In genomic region chr12:32494676-32495075, GRCh38 we compare ENCODE assay signal across 19 cellular contexts.
DNase-seq lines count a peak whose midpoint lies in the region; ATAC-seq lines count a peak whose summit lies in the region.
"Had no signal": no experiment of that assay in that cellular context is flagged by ENCODE, and none has a peak within 500 bp of the region (broad histone marks: within the 10 kb centered on the region; RNA-seq: fewer than 3 reads in every experiment).

No MANE protein-coding gene starts in this region.

- POLR2A ChIA-PET in naive thymus-derived CD4-positive, alpha-beta T cell (lab: Charles Lee) = no interaction called here

- H3K4me3 ChIP-seq in naive thymus-derived CD4-positive, alpha-beta T cell (ENCODE audit: low read length) = no peak overlapping the region
- H3K4me3 ChIP-seq: heart left ventricle, right lobe of liver, thyroid gland had no signal

- no peaks in the 10 kb centered on the region for H3K9me3 Mint-ChIP-seq in activated T-cell treated with anti-CD3 and anti-CD28 coated beads, Interleukin-2, amount 50 U/mL, for 72 hours
- H3K9me3 Mint-ChIP-seq in naive thymus-derived CD4-positive, alpha-beta T cell = no peaks in the 10 kb centered on the region
- H3K9me3 Mint-ChIP-seq in activated T-helper 1 cell treated with anti-CD3 and anti-CD28 coated beads, Interleukin-12 subunit alpha, Interleukin-12 subunit beta, Interleukin-2, Interleukin-4 antibody, amounts not matched to agents 30 ng/mL and 10 ng/mL and 1 ng/mL, durations not matched to agents 14 hours and 24 hours and 36 hours = no peaks in the 10 kb centered on the region
- H3K9me3 Mint-ChIP-seq: T-helper 1 cell treated with Interleukin-12 subunit alpha and Interleukin-12 subunit beta and Interleukin-4 antibody, amounts not matched to agents 30 μg/mL and 1 μg/mL, for 36 hours had no signal

- H3K4me3 Mint-ChIP-seq in activated T-cell treated with anti-CD3 and anti-CD28 coated beads, Interleukin-2, amount 50 U/mL, for 72 hours = no peak overlapping the region
- no peak overlapping the region for H3K4me3 Mint-ChIP-seq in naive thymus-derived CD4-positive, alpha-beta T cell
- no peak overlapping the region for H3K4me3 Mint-ChIP-seq in activated T-helper 1 cell treated with anti-CD3 and anti-CD28 coated beads, Interleukin-12 subunit alpha, Interleukin-12 subunit beta, Interleukin-2, Interleukin-4 antibody, amounts not matched to agents 30 ng/mL and 10 ng/mL and 1 ng/mL, durations not matched to agents 14 hours and 24 hours and 36 hours
- H3K4me3 Mint-ChIP-seq: T-helper 1 cell treated with Interleukin-12 subunit alpha and Interleukin-12 subunit beta and Interleukin-4 antibody, amounts not matched to agents 30 μg/mL and 1 μg/mL, for 36 hours had no signal

- peaks cover 0 to 3% of the 10 kb centered on the region in 2 donors for H3K27me3 ChIP-seq in naive thymus-derived CD4-positive, alpha-beta T cell (ENCODE audit: control insufficient read depth in 2 of 2, insufficient read depth in 2 of 2, low read length in 2 of 2)
- H3K27me3 ChIP-seq: heart left ventricle, right lobe of liver, thyroid gland had no signal

- no peak overlapping the region for H3K27ac ChIP-seq in naive thymus-derived CD4-positive, alpha-beta T cell (ENCODE audit: low read depth, low read length)
- H3K27ac ChIP-seq: C4-2B, heart left ventricle, right lobe of liver, thyroid gland had no signal

- DNase-seq in NCI-H2171 treated with DMSO at 0.1 percent for 48 hours (lab: John Stamatoyannopoulos, UW) = peak; percentile 69
- DNase-seq in NCI-H2171 (lab: John Stamatoyannopoulos, UW) = no peak
- peak; percentile 10 for DNase-seq in Daoy (ENCODE audit: low read depth)
- peak; percentile 5 to 37 for DNase-seq in activated T-cell treated with anti-CD3 and anti-CD28 coated beads, Interleukin-2, amount 50 U/mL, for 72 hours
- DNase-seq in naive thymus-derived CD4-positive, alpha-beta T cell = no peak
- no peak for DNase-seq in COLO668 (lab: John Stamatoyannopoulos, UW; ENCODE audit: unreplicated experiment)
- no peak for DNase-seq in activated T-helper 1 cell treated with anti-CD3 and anti-CD28 coated beads, Interleukin-12 subunit alpha, Interleukin-12 subunit beta, Interleukin-2, Interleukin-4 antibody, amounts not matched to agents 30 ng/mL and 10 ng/mL and 1 ng/mL, durations not matched to agents 14 hours and 24 hours and 36 hours (ENCODE audit: low spot score)
- DNase-seq: 8988T, DMS79 treated with DMSO at 0.1 percent for 48 hours, heart left ventricle, NCI-H2029, NCI-H748 treated with DMSO at 0.1 percent for 48 hours, right lobe of liver, thyroid gland had no signal

- H3K36me3 Mint-ChIP-seq in activated T-cell treated with anti-CD3 and anti-CD28 coated beads, Interleukin-2, amount 50 U/mL, for 72 hours (ENCODE audit: insufficient read depth in 2 of 2) = no peaks in the 10 kb centered on the region
- no peaks in the 10 kb centered on the region for H3K36me3 Mint-ChIP-seq in naive thymus-derived CD4-positive, alpha-beta T cell
- H3K36me3 Mint-ChIP-seq in activated T-helper 1 cell treated with anti-CD3 and anti-CD28 coated beads, Interleukin-12 subunit alpha, Interleukin-12 subunit beta, Interleukin-2, Interleukin-4 antibody, amounts not matched to agents 30 ng/mL and 10 ng/mL and 1 ng/mL, durations not matched to agents 14 hours and 24 hours and 36 hours (ENCODE audit: low read depth) = no peaks in the 10 kb centered on the region

- no peaks in the 10 kb centered on the region for H3K27me3 Mint-ChIP-seq in activated T-cell treated with anti-CD3 and anti-CD28 coated beads, Interleukin-2, amount 50 U/mL, for 72 hours (ENCODE audit: low read depth)
- H3K27me3 Mint-ChIP-seq in naive thymus-derived CD4-positive, alpha-beta T cell = peaks cover 0 to 12% (median 4%) of the 10 kb centered on the region in 5 donors
- H3K27me3 Mint-ChIP-seq in activated T-helper 1 cell treated with anti-CD3 and anti-CD28 coated beads, Interleukin-12 subunit alpha, Interleukin-12 subunit beta, Interleukin-2, Interleukin-4 antibody, amounts not matched to agents 30 ng/mL and 10 ng/mL and 1 ng/mL, durations not matched to agents 14 hours and 24 hours and 36 hours (ENCODE audit: insufficient read depth) = peaks cover 2% of the 10 kb centered on the region

- no peaks in the 10 kb centered on the region for H3K36me3 ChIP-seq in naive thymus-derived CD4-positive, alpha-beta T cell (ENCODE audit: control insufficient read depth in 2 of 3, insufficient read depth in 3 of 3, low read length in 3 of 3)
- H3K36me3 ChIP-seq: heart left ventricle, right lobe of liver, thyroid gland had no signal

- CTCF ChIA-PET in naive thymus-derived CD4-positive, alpha-beta T cell (lab: Charles Lee) = interaction anchor here (0.7 kb wide), 1 partner anchor 46 kb away, joined by 4 read pairs; no protein-coding TSS in a partner anchor

- H3K4me1 Mint-ChIP-seq in activated T-cell treated with anti-CD3 and anti-CD28 coated beads, Interleukin-2, amount 50 U/mL, for 72 hours (ENCODE audit: low read depth) = no peaks in the 10 kb centered on the region
- peaks cover 0 to 4% (median 0%) of the 10 kb centered on the region in 7 donors for H3K4me1 Mint-ChIP-seq in naive thymus-derived CD4-positive, alpha-beta T cell
- H3K4me1 Mint-ChIP-seq in activated T-helper 1 cell treated with anti-CD3 and anti-CD28 coated beads, Interleukin-12 subunit alpha, Interleukin-12 subunit beta, Interleukin-2, Interleukin-4 antibody, amounts not matched to agents 30 ng/mL and 10 ng/mL and 1 ng/mL, durations not matched to agents 14 hours and 24 hours and 36 hours (ENCODE audit: low read depth) = peaks cover 6% of the 10 kb centered on the region

- H3K9me3 ChIP-seq in naive thymus-derived CD4-positive, alpha-beta T cell (ENCODE audit: control insufficient read depth in 2 of 3, low read length in 3 of 3) = no peaks in the 10 kb centered on the region
- H3K9me3 ChIP-seq: heart left ventricle, right lobe of liver, thyroid gland had no signal

- intact Hi-C loops in naive thymus-derived CD4-positive, alpha-beta T cell (cut with micrococcal nuclease) = no loop called here
- intact Hi-C loops in activated T-helper 1 cell treated with anti-CD3 and anti-CD28 coated beads, Interleukin-12 subunit alpha, Interleukin-12 subunit beta, Interleukin-2, Interleukin-4 antibody, amounts not matched to agents 30 ng/mL and 10 ng/mL and 1 ng/mL, durations not matched to agents 14 hours and 24 hours and 36 hours (cut with micrococcal nuclease) = no loop called here

- ATAC-seq in activated T-cell treated with anti-CD3 and anti-CD28 coated beads, Interleukin-2, amount 50 U/mL, for 72 hours (replicated peaks in 1 of 2) = peak; percentile 85 to 99
- peak; percentile 22 for ATAC-seq in naive thymus-derived CD4-positive, alpha-beta T cell
- ATAC-seq in HG03439 (IDR thresholded peaks at IDR 0.05; ENCODE audit: unreplicated experiment) = no peak
- ATAC-seq: activated CD4-positive, CD25-positive, alpha-beta regulatory T cell treated with anti-CD3 and anti-CD28 coated beads, Interleukin-2, amount 50 U/mL, for 24 hours; heart left ventricle; Right ventricle myocardium inferior had no signal

- no peak overlapping the region for H3K27ac Mint-ChIP-seq in activated T-cell treated with anti-CD3 and anti-CD28 coated beads, Interleukin-2, amount 50 U/mL, for 72 hours
- H3K27ac Mint-ChIP-seq in naive thymus-derived CD4-positive, alpha-beta T cell = no peak overlapping the region
- no peak overlapping the region for H3K27ac Mint-ChIP-seq in activated T-helper 1 cell treated with anti-CD3 and anti-CD28 coated beads, Interleukin-12 subunit alpha, Interleukin-12 subunit beta, Interleukin-2, Interleukin-4 antibody, amounts not matched to agents 30 ng/mL and 10 ng/mL and 1 ng/mL, durations not matched to agents 14 hours and 24 hours and 36 hours
- H3K27ac Mint-ChIP-seq: T-helper 1 cell treated with Interleukin-12 subunit alpha and Interleukin-12 subunit beta and Interleukin-4 antibody, amounts not matched to agents 30 μg/mL and 1 μg/mL, for 36 hours had no signal

- no peaks in the 10 kb centered on the region for H3K4me1 ChIP-seq in naive thymus-derived CD4-positive, alpha-beta T cell (ENCODE audit: control insufficient read depth in 2 of 2, insufficient read depth in 2 of 2, low read length in 2 of 2)

Comparison
In these comparisons a context has a peak if more than half of its experiments do, and no peak if none do; other contexts are left out.
1. DNase-seq: peak in NCI-H2171 treated with DMSO at 0.1 percent for 48 hours (single experiment), Daoy (single experiment) and activated T-cell treated with anti-CD3 and anti-CD28 coated beads, Interleukin-2, amount 50 U/mL, for 72 hours (2 of 2); none in NCI-H2171 (single experiment), naive thymus-derived CD4-positive, alpha-beta T cell (0 of 9), COLO668 (single experiment) and activated T-helper 1 cell treated with anti-CD3 and anti-CD28 coated beads, Interleukin-12 subunit alpha, Interleukin-12 subunit beta, Interleukin-2, Interleukin-4 antibody, amounts not matched to agents 30 ng/mL and 10 ng/mL and 1 ng/mL, durations not matched to agents 14 hours and 24 hours and 36 hours (single experiment).